Comparison of ENCODE assay signal across 8 cellular contexts in the genomic region with DNA sequence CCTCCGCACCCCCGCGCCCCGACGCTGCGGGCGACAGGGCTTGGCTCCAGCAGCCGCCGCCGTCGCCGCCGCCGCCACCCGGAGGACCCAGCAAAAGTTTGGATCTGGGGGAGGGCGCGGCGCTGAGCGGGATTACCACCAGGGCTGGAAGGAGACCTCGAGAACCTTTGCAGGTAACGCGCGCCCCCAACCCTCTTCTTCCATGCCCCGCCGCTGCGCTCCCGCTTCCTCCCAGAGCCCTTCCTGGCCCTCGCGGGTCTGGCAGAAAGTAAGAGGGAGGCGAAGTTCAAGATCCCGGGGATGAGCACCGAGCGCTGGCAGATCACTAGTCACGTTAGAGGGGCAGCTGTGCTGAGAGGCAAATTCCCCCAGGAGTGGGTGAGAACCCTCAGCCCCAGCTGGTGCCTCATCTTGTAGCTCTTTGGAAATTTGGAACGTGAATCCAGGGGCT. TPM values are rescaled to one million over a fixed set of nuclear protein-coding genes. Genes with fewer than 3 reads are reported as not detected.
DNase-seq lines count a peak whose midpoint lies in the region; ATAC-seq, FAIRE-seq and TF ChIP-seq lines count a peak whose summit lies in the region.

No MANE protein-coding gene starts in this region.

- no TSS peak for BruUV-seq in endothelial cell of umbilical vein (replicated peaks; lab: Mats Ljungman, UMichigan)

- H3K9me1 ChIP-seq in endothelial cell of umbilical vein (replicated peaks; ENCODE audit: control insufficient read depth, extremely low read depth, insufficient read depth, low read length), result no peaks in the 10 kb centered on the region

- no peaks in the 10 kb centered on the region for H3K9me3 Mint-ChIP-seq in stimulated activated naive B cell treated with anti-CD40 and anti-IgM and Interleukin-4, amounts not matched to agents 10 μg/mL and 1 μg/mL and 100 μg/mL, for 72 hours
- no peaks in the 10 kb centered on the region for H3K9me3 Mint-ChIP-seq in stimulated activated effector memory CD8-positive, alpha-beta T cell treated with anti-CD3 and anti-CD28 coated beads, Interleukin-12 subunit alpha, Interleukin-12 subunit beta, amount 100 ng/mL, for 72 hours

- TF ChIP-seq CTCF in endothelial cell of umbilical vein (IDR thresholded peaks at IDR 0.05; ENCODE audit: extremely low read depth in 1 of 2, insufficient read depth in 1 of 2, low read depth in 1 of 2, low read length in 2 of 2), result no peak

- H3K27me3 Mint-ChIP-seq in stimulated activated naive B cell treated with anti-CD40 and anti-IgM and Interleukin-4, amounts not matched to agents 10 μg/mL and 1 μg/mL and 100 μg/mL, for 72 hours, result peaks cover 60 to 69% of the 10 kb centered on the region in 2 donors

- H3K36me3 Mint-ChIP-seq in stimulated activated naive B cell treated with anti-CD40 and anti-IgM and Interleukin-4, amounts not matched to agents 10 μg/mL and 1 μg/mL and 100 μg/mL, for 72 hours, result peaks cover 0 to 6% of the 10 kb centered on the region in 2 donors
- peaks cover 7% of the 10 kb centered on the region for H3K36me3 Mint-ChIP-seq in stimulated activated effector memory CD8-positive, alpha-beta T cell treated with anti-CD3 and anti-CD28 coated beads, Interleukin-12 subunit alpha, Interleukin-12 subunit beta, amount 100 ng/mL, for 72 hours

- H3K27ac ChIP-seq in endothelial cell of umbilical vein (ENCODE audit: insufficient read depth, low read depth, low read length), result peak overlapping the region; percentile 93
- H3K27ac ChIP-seq in muscle layer of colon (ENCODE audit: low read depth, low read length), result no peak overlapping the region

- no peak for ATAC-seq in stimulated activated naive B cell treated with anti-CD40 and anti-IgM and Interleukin-4, amounts not matched to agents 10 μg/mL and 1 μg/mL and 100 μg/mL, for 72 hours (replicated peaks)
- no peak for ATAC-seq in GM19035 (IDR thresholded peaks at IDR 0.05; ENCODE audit: unreplicated experiment)
- no peak for ATAC-seq in stimulated activated effector memory CD8-positive, alpha-beta T cell treated with anti-CD3 and anti-CD28 coated beads, Interleukin-12 subunit alpha, Interleukin-12 subunit beta, amount 100 ng/mL, for 72 hours

- no peak for TF ChIP-seq POLR2A in endothelial cell of umbilical vein (IDR thresholded peaks at IDR 0.05; ENCODE audit: low read depth, low read length)

- H3K9me3 ChIP-seq in endothelial cell of umbilical vein (replicated peaks; ENCODE audit: control insufficient read depth, insufficient read depth, low read length) (no peaks in the 10 kb centered on the region), muscle layer of colon (ENCODE audit: low read length) (no peaks in the 10 kb centered on the region)

- no peak overlapping the region for H3K27ac Mint-ChIP-seq in stimulated activated naive B cell treated with anti-CD40 and anti-IgM and Interleukin-4, amounts not matched to agents 10 μg/mL and 1 μg/mL and 100 μg/mL, for 72 hours
- H3K27ac Mint-ChIP-seq in stimulated activated effector memory CD8-positive, alpha-beta T cell treated with anti-CD3 and anti-CD28 coated beads, Interleukin-12 subunit alpha, Interleukin-12 subunit beta, amount 100 ng/mL, for 72 hours, result no peak overlapping the region

- H3K4me1 ChIP-seq in endothelial cell of umbilical vein (ENCODE audit: control insufficient read depth, extremely low read depth, insufficient read depth, low read length) (peaks cover 32% of the 10 kb centered on the region), muscle layer of colon (ENCODE audit: insufficient read depth, low read length) (peaks cover 37% of the 10 kb centered on the region)

- peak overlapping the region; percentile 36 for H2AFZ ChIP-seq in endothelial cell of umbilical vein (ENCODE audit: low read depth, low read length)

- H3K4me3 ChIP-seq in endothelial cell of umbilical vein (replicated peaks in 1 of 3; ENCODE audit: insufficient read depth in 1 of 3, low read depth in 1 of 3, low read length in 3 of 3), result peak overlapping the region; percentile 69 to 94 (median 93)
- H3K4me3 ChIP-seq in muscle layer of colon (ENCODE audit: low read depth in 1 of 2, low read length in 2 of 2), result peak overlapping the region; percentile 59 to 75

- dilution Hi-C loops in endothelial cell of umbilical vein (cut with MboI; ENCODE audit: extremely low pct_ligation_motif_present, low sequenced_read_pairs), result no loop called here

- no peak overlapping the region for H3K4me3 Mint-ChIP-seq in stimulated activated naive B cell treated with anti-CD40 and anti-IgM and Interleukin-4, amounts not matched to agents 10 μg/mL and 1 μg/mL and 100 μg/mL, for 72 hours
- no peak overlapping the region for H3K4me3 Mint-ChIP-seq in stimulated activated effector memory CD8-positive, alpha-beta T cell treated with anti-CD3 and anti-CD28 coated beads, Interleukin-12 subunit alpha, Interleukin-12 subunit beta, amount 100 ng/mL, for 72 hours

- H3K36me3 ChIP-seq in endothelial cell of umbilical vein (ENCODE audit: control insufficient read depth in 2 of 2, extremely low read depth in 1 of 2, insufficient read depth in 2 of 2, low read length in 2 of 2), result peaks cover 0 to 2% of the 10 kb centered on the region in 2 experiments
- H3K36me3 ChIP-seq in muscle layer of colon (ENCODE audit: insufficient read depth, low read length), result no peaks in the 10 kb centered on the region

- peaks cover 53% of the 10 kb centered on the region for H3K79me2 ChIP-seq in endothelial cell of umbilical vein (ENCODE audit: control insufficient read depth, insufficient read depth, low read length)

- POLR2A ChIA-PET in endothelial cell of umbilical vein (lab: Charles Lee), result interaction anchor here (1.2 to 2.1 kb wide), 3 partner anchors 17 to 1280 kb away, joined by 3 to 7 read pairs (median 3); no protein-coding TSS in a partner anchor

- intact Hi-C loops in endothelial cell of umbilical vein (cut with micrococcal nuclease), result loop anchor here (5.0 to 10.0 kb wide), 4 partner anchors 909 to 1409 kb away; no protein-coding TSS in a partner anchor

- FAIRE-seq in endothelial cell of umbilical vein (lab: Jason Lieb, UNC), result no peak

- H3K4me1 Mint-ChIP-seq in stimulated activated naive B cell treated with anti-CD40 and anti-IgM and Interleukin-4, amounts not matched to agents 10 μg/mL and 1 μg/mL and 100 μg/mL, for 72 hours, result peaks cover 13 to 19% of the 10 kb centered on the region in 2 donors
- H3K4me1 Mint-ChIP-seq in stimulated activated effector memory CD8-positive, alpha-beta T cell treated with anti-CD3 and anti-CD28 coated beads, Interleukin-12 subunit alpha, Interleukin-12 subunit beta, amount 100 ng/mL, for 72 hours, result no peaks in the 10 kb centered on the region

- peak overlapping the region; percentile 97 for H3K4me2 ChIP-seq in endothelial cell of umbilical vein (ENCODE audit: insufficient read depth, low read length)

- CTCF ChIA-PET in endothelial cell of umbilical vein (lab: Charles Lee), result interaction anchor here (1.1 to 3.5 kb wide), 2 partner anchors 522 to 1183 kb away, joined by 3 to 16 read pairs; no protein-coding TSS in a partner anchor

- peaks cover 5% of the 10 kb centered on the region for H4K20me1 ChIP-seq in endothelial cell of umbilical vein (replicated peaks; ENCODE audit: control insufficient read depth, extremely low read depth, insufficient read depth, low read length)

- no peaks in the 10 kb centered on the region for H3K27me3 ChIP-seq in endothelial cell of umbilical vein (ENCODE audit: control insufficient read depth in 2 of 2, insufficient read depth in 2 of 2, low read length in 2 of 2)
- H3K27me3 ChIP-seq in muscle layer of colon (ENCODE audit: control insufficient read depth in 1 of 2, insufficient read depth in 2 of 2, low read length in 2 of 2), result peaks cover 27 to 45% of the 10 kb centered on the region in 2 donors

- DNase-seq in AG08395 (ENCODE audit: low spot score), result peak; percentile 10
- DNase-seq in NCI-H1694 treated with DMSO at 0.1 percent for 48 hours (lab: John Stamatoyannopoulos, UW), result peak; percentile 56
- peak; percentile 24 for DNase-seq in endothelial cell of umbilical vein (ENCODE audit: low read depth, low spot score)
- DNase-seq in stimulated activated CD4-positive, alpha-beta T cell treated with anti-CD3 and anti-CD28 coated beads, Interleukin-4, amount 100 ng/mL, for 4 hours, result no peak
- DNase-seq in stimulated activated naive B cell treated with anti-CD40 and anti-IgM and Interleukin-4, amounts not matched to agents 10 μg/mL and 1 μg/mL and 100 μg/mL, for 72 hours, result no peak
- no peak for DNase-seq in stimulated activated effector memory CD8-positive, alpha-beta T cell treated with anti-CD3 and anti-CD28 coated beads, Interleukin-12 subunit alpha, Interleukin-12 subunit beta, amount 100 ng/mL, for 72 hours (ENCODE audit: low spot score in 2 of 2)

- H3K9ac ChIP-seq in endothelial cell of umbilical vein (replicated peaks; ENCODE audit: extremely low read depth, insufficient read depth, low read length) (peak overlapping the region; percentile 97), muscle layer of colon (ENCODE audit: low read length) (no peak overlapping the region)

TF ChIP-seq in endothelial cell of umbilical vein, 7 proteins besides CTCF, POLR2A, EP300 and RAD21:
- TF ChIP-seq EZH2 (IDR thresholded peaks at IDR 0.05; ENCODE audit: borderline replicate concordance, low read depth, low read length, severe bottlenecking) (no peak), JUN (IDR thresholded peaks at IDR 0.05; ENCODE audit: borderline replicate concordance, insufficient read depth, insufficient read length, low read depth) (no peak), GATA2 (IDR thresholded peaks at IDR 0.05; ENCODE audit: insufficient read depth, insufficient read length, low read depth, low read length) (no peak), FOS (IDR thresholded peaks at IDR 0.05; ENCODE audit: borderline replicate concordance, insufficient read depth, low read length) (no peak), POLR2AphosphoS5 (IDR thresholded peaks at IDR 0.05; ENCODE audit: insufficient read depth, low read depth, low read length) (peak; percentile 17), MYC (IDR thresholded peaks at IDR 0.05; ENCODE audit: low read depth, low read length) (no peak)

RNA-seq across cellular contexts. Expression of a gene that starts 3.9 kb away (rescaled TPM):
- total RNA-seq in endothelial cell of umbilical vein, result 125 and 202 TPM in 2 replicates
- 229 and 283 TPM in 2 replicates for polyA plus RNA-seq in endothelial cell of umbilical vein
- polyA plus RNA-seq in endothelial cell of umbilical vein (2011; cell fraction: cytosol; rRNA removed), result 67.4 and 85.5 TPM in 2 replicates
- 707 and 779 TPM in 2 replicates for polyA plus RNA-seq in endothelial cell of umbilical vein (2011; cell fraction: nucleus; rRNA removed)
- polyA plus RNA-seq in endothelial cell of umbilical vein (2012), result 127 and 130 TPM in 2 replicates
- 618 and 632 TPM in 2 replicates for polyA minus RNA-seq in endothelial cell of umbilical vein
- 0.51 TPM for polyA minus RNA-seq in endothelial cell of umbilical vein (2011; cell fraction: cytosol; rRNA and poly(A)+ RNA removed)
- polyA minus RNA-seq in endothelial cell of umbilical vein (2011; cell fraction: nucleus; rRNA and poly(A)+ RNA removed), result 1,280 and 1,402 TPM in 2 replicates

Comparison
In these comparisons a context has a peak if more than half of its experiments do, and no peak if none do; other contexts are left out.
1. DNase-seq: peak in AG08395 (single experiment), NCI-H1694 treated with DMSO at 0.1 percent for 48 hours (single experiment) and endothelial cell of umbilical vein (single experiment); none in stimulated activated CD4-positive, alpha-beta T cell treated with anti-CD3 and anti-CD28 coated beads, Interleukin-4, amount 100 ng/mL, for 4 hours (0 of 2), stimulated activated naive B cell treated with anti-CD40 and anti-IgM and Interleukin-4, amounts not matched to agents 10 μg/mL and 1 μg/mL and 100 μg/mL, for 72 hours (single experiment) and stimulated activated effector memory CD8-positive, alpha-beta T cell treated with anti-CD3 and anti-CD28 coated beads, Interleukin-12 subunit alpha, Interleukin-12 subunit beta, amount 100 ng/mL, for 72 hours (0 of 2).